Comparison of ENCODE assay signal across 9 cellular contexts in the genomic region with DNA sequence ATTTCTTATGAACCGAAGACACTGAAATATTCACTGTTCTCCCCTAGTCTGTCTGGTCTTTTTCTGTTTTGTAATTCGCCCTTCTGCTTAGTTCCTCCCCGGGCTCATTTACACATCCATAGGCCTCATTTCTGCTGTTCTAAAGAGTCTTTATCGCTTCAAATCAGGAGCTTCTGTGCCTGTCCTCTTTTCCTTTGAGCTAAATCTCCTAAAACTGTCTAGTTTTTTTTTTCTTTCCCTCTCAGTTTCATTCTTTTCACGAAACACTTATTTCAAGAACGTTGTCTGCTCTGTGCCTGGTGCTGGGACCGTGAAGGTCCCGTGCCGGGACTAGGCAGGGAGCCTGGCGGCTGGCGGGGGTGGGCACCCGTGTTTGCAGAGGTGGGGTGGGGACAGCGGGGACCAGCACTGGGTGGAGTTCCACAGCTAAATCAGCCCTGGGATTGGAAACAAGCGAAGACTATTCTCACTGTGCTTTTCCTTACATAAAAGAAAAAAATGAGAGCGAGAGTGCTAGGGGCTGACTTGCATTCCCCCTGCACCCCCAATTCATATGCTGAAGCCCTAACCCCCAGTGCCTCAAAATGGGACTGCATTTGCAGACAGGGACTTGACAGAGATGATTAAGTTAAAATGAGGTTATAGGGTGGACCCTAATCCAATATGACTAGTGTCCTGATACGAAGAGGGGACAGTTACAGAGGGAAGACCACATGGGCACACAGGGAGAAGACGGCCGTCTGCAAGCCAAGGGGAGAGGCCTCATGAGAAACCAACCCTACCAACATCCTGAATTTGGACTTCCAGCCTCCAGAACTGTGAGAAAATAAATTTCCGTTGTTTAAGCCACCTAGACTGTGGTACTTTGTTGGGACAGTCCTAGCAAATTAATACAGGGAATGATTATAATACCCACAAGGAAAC. TPM values are rescaled to one million over a fixed set of nuclear protein-coding genes. Genes with fewer than 3 reads are reported as not detected.
DNase-seq lines count a peak whose midpoint lies in the region; ATAC-seq and TF ChIP-seq lines count a peak whose summit lies in the region.
"Had no signal": no experiment of that assay in that cellular context is flagged by ENCODE, and none has a peak within 500 bp of the region (broad histone marks: within the 10 kb centered on the region; RNA-seq: fewer than 3 reads in every experiment).

No MANE protein-coding gene starts in this region.

- H3K27ac ChIP-seq in vagina: peak overlapping the region; percentile 95
- peak overlapping the region in 2 of 12 donors; percentile 90 to 92 for H3K27ac ChIP-seq in heart left ventricle
- H3K27ac ChIP-seq: C4-2B had no signal

- WGBS in heart left ventricle, 4 donors: 87 to 90% (median 88%) methylated on average over 19 of the region's 19 CpGs

- H3K27me3 Mint-ChIP-seq in activated naive CD4-positive, alpha-beta T cell treated with anti-CD3 and anti-CD28 coated beads, Interleukin-2, amount 50 U/mL, for 24 hours: no peaks in the 10 kb centered on the region
- peaks cover 2% of the 10 kb centered on the region for H3K27me3 Mint-ChIP-seq in chondrocyte (ENCODE audit: low read depth)
- H3K27me3 Mint-ChIP-seq in mesothelial cell of epicardium (ENCODE audit: low read depth): peaks cover 13% of the 10 kb centered on the region

- H3K9me3 ChIP-seq in vagina: no peaks in the 10 kb centered on the region
- no peaks in the 10 kb centered on the region for H3K9me3 ChIP-seq in heart left ventricle

- peak overlapping the region; percentile 80 for H3K27ac Mint-ChIP-seq in activated naive CD4-positive, alpha-beta T cell treated with anti-CD3 and anti-CD28 coated beads, Interleukin-2, amount 50 U/mL, for 24 hours
- no peak overlapping the region for H3K27ac Mint-ChIP-seq in activated naive CD4-positive, alpha-beta T cell treated with anti-CD3 and anti-CD28 coated beads, Interleukin-2, amount 50 U/mL, for 72 hours
- H3K27ac Mint-ChIP-seq in chondrocyte (ENCODE audit: unreplicated experiment) (no peak overlapping the region), mesothelial cell of epicardium (no peak overlapping the region)

- H3K4me3 ChIP-seq in vagina: no peak overlapping the region
- peak overlapping the region in 2 of 12 donors; percentile 75 to 82 for H3K4me3 ChIP-seq in heart left ventricle

- H3K36me3 Mint-ChIP-seq in activated naive CD4-positive, alpha-beta T cell treated with anti-CD3 and anti-CD28 coated beads, Interleukin-2, amount 50 U/mL, for 24 hours: no peaks in the 10 kb centered on the region
- H3K36me3 Mint-ChIP-seq in activated naive CD4-positive, alpha-beta T cell treated with anti-CD3 and anti-CD28 coated beads, Interleukin-2, amount 50 U/mL, for 72 hours: peaks cover 5 to 7% of the 10 kb centered on the region in 2 donors
- H3K36me3 Mint-ChIP-seq in chondrocyte (ENCODE audit: low read depth) (peaks cover 3% of the 10 kb centered on the region), mesothelial cell of epicardium (no peaks in the 10 kb centered on the region)

- H3K36me3 ChIP-seq in vagina (no peaks in the 10 kb centered on the region), heart left ventricle (peaks cover 0 to 5% (median 0%) of the 10 kb centered on the region in 9 donors)

- no peak for DNase-seq in activated naive CD4-positive, alpha-beta T cell treated with anti-CD3 and anti-CD28 coated beads, Interleukin-2, amount 50 U/mL, for 72 hours (ENCODE audit: low spot score in 2 of 2)
- DNase-seq in chondrocyte (ENCODE audit: low spot score) (no peak), mesothelial cell of epicardium (ENCODE audit: low spot score in 2 of 2, unreplicated experiment in 2 of 2) (no peak), vagina (ENCODE audit: extremely low spot score in 2 of 2) (peak in 1 of 2 donors; percentile 83), COLO668 (lab: John Stamatoyannopoulos, UW; ENCODE audit: unreplicated experiment) (no peak), heart left ventricle (no peak)

- H3K4me3 Mint-ChIP-seq in activated naive CD4-positive, alpha-beta T cell treated with anti-CD3 and anti-CD28 coated beads, Interleukin-2, amount 50 U/mL, for 24 hours: peak overlapping the region; percentile 96
- peak overlapping the region; percentile 35 for H3K4me3 Mint-ChIP-seq in chondrocyte (ENCODE audit: unreplicated experiment)
- peak overlapping the region; percentile 49 for H3K4me3 Mint-ChIP-seq in mesothelial cell of epicardium

- TF ChIP-seq POLR2A in vagina (IDR thresholded peaks at IDR 0.05): no peak
- TF ChIP-seq POLR2A in heart left ventricle (IDR thresholded peaks at IDR 0.05): no peak

- peaks cover 11% of the 10 kb centered on the region for H3K4me1 ChIP-seq in vagina
- peaks cover 0 to 11% (median 4%) of the 10 kb centered on the region in 12 donors for H3K4me1 ChIP-seq in heart left ventricle

- H3K4me1 Mint-ChIP-seq in activated naive CD4-positive, alpha-beta T cell treated with anti-CD3 and anti-CD28 coated beads, Interleukin-2, amount 50 U/mL, for 24 hours: peaks cover 26% of the 10 kb centered on the region
- H3K4me1 Mint-ChIP-seq in chondrocyte (ENCODE audit: low read depth): peaks cover 13% of the 10 kb centered on the region
- peaks cover 10% of the 10 kb centered on the region for H3K4me1 Mint-ChIP-seq in mesothelial cell of epicardium

- no peak for ATAC-seq in activated naive CD4-positive, alpha-beta T cell treated with anti-CD3 and anti-CD28 coated beads, Interleukin-2, amount 50 U/mL, for 72 hours
- ATAC-seq in HG02571 (IDR thresholded peaks at IDR 0.05; ENCODE audit: unreplicated experiment): no peak
- ATAC-seq in heart left ventricle: no peak

- H3K9me3 Mint-ChIP-seq in activated naive CD4-positive, alpha-beta T cell treated with anti-CD3 and anti-CD28 coated beads, Interleukin-2, amount 50 U/mL, for 24 hours: no peaks in the 10 kb centered on the region
- no peaks in the 10 kb centered on the region for H3K9me3 Mint-ChIP-seq in activated naive CD4-positive, alpha-beta T cell treated with anti-CD3 and anti-CD28 coated beads, Interleukin-2, amount 50 U/mL, for 72 hours
- H3K9me3 Mint-ChIP-seq in chondrocyte (ENCODE audit: low read depth) (no peaks in the 10 kb centered on the region), mesothelial cell of epicardium (no peaks in the 10 kb centered on the region)

- TF ChIP-seq CTCF in chondrocyte (IDR thresholded peaks at IDR 0.05) (no peak), mesothelial cell of epicardium (IDR thresholded peaks at IDR 0.05; ENCODE audit: unreplicated experiment) (no peak), vagina (IDR thresholded peaks at IDR 0.05) (no peak), heart left ventricle (IDR thresholded peaks at IDR 0.05) (no peak)

- H3K27me3 ChIP-seq in vagina (no peaks in the 10 kb centered on the region), heart left ventricle (no peaks in the 10 kb centered on the region)

- intact Hi-C loops in vagina (cut with DNase I): no loop called here
- intact Hi-C loops in heart left ventricle (cut with DNase I): loop anchor here in 2 of 10 donors (5.0 to 10.0 kb wide), 2 partner anchors 39 to 414 kb away; no protein-coding TSS in a partner anchor

RNA-seq across cellular contexts. Expression of gene TMEM220, which starts 1.4 kb away (rescaled TPM):
- 1 to 10 TPM in 1 of 2 donors, under 1 TPM in 1; 0.09 to 1.7 TPM for total RNA-seq in activated naive CD4-positive, alpha-beta T cell treated with anti-CD3 and anti-CD28 coated beads, Interleukin-2, amount 50 U/mL, for 72 hours
- total RNA-seq in chondrocyte: 4.4 to 7.9 TPM (median 7.6 TPM) in 3 replicates
- 3.9 to 5.7 TPM (median 4.9 TPM) in 3 replicates for total RNA-seq in mesothelial cell of epicardium
- total RNA-seq in vagina: 10.3 TPM
- total RNA-seq in heart left ventricle: 10 to 100 TPM in 1 of 9 donors, 1 to 10 TPM in 8; 3.8 to 13.9 (median 6.3) TPM
- 1 to 10 TPM; 3.2 to 8.3 TPM for polyA plus RNA-seq in heart left ventricle

RNA-seq across cellular contexts. Expression of gene ADPRM, which starts 33.8 kb away (rescaled TPM):
- total RNA-seq in activated naive CD4-positive, alpha-beta T cell treated with anti-CD3 and anti-CD28 coated beads, Interleukin-2, amount 50 U/mL, for 72 hours: 10 to 100 TPM; 10.0 to 11.5 TPM
- total RNA-seq in chondrocyte: 8.2 to 14.5 TPM (median 13.4 TPM) in 3 replicates
- total RNA-seq in mesothelial cell of epicardium: 9.1 to 12.2 TPM (median 11.5 TPM) in 3 replicates
- total RNA-seq in vagina: 18.7 TPM
- total RNA-seq in heart left ventricle: 1 to 10 TPM; 2.1 to 7.2 (median 4.6) TPM
- 1 to 10 TPM; 3.2 to 3.5 TPM for polyA plus RNA-seq in heart left ventricle

RNA-seq across cellular contexts. Expression of gene SCO1, which starts 33.9 kb away (rescaled TPM):
- 10 to 100 TPM; 28.1 to 36.3 TPM for total RNA-seq in activated naive CD4-positive, alpha-beta T cell treated with anti-CD3 and anti-CD28 coated beads, Interleukin-2, amount 50 U/mL, for 72 hours
- total RNA-seq in chondrocyte (29.2 to 31.2 TPM (median 30.2 TPM) in 3 replicates), mesothelial cell of epicardium (29.0 to 30.7 TPM (median 29.8 TPM) in 3 replicates), vagina (38.8 TPM), heart left ventricle (10 to 100 TPM; 27.7 to 42.9 (median 31.4) TPM)
- 10 to 100 TPM in 1 of 2 donors, 1 to 10 TPM in 1; 9.2 to 53.4 TPM for polyA plus RNA-seq in heart left ventricle

Comparison
In these comparisons a context has a peak if more than half of its experiments do, and no peak if none do; other contexts are left out.
1. H3K4me3 Mint-ChIP-seq: peak in every context shown above with its lines; median percentile 96 in activated naive CD4-positive, alpha-beta T cell treated with anti-CD3 and anti-CD28 coated beads, Interleukin-2, amount 50 U/mL, for 24 hours; 49 in mesothelial cell of epicardium; 35 in chondrocyte.